Comparison of ENCODE assay signal across 2 cellular contexts in genomic region chr2:197555467-197555866, GRCh38.
TF ChIP-seq lines count a peak whose summit lies in the region.

No MANE protein-coding gene starts in this region.

TF ChIP-seq in IMR-90, 13 proteins besides CTCF, POLR2A, EP300 and RAD21:
- TF ChIP-seq BHLHE40 (IDR thresholded peaks at IDR 0.05; ENCODE audit: low read depth, low read length), result no peak
- TF ChIP-seq FOS (IDR thresholded peaks at IDR 0.05; ENCODE audit: low read depth, low read length), result no peak
- peak; percentile 29; the same call in 1 of the 2 replicates for TF ChIP-seq MAFK (IDR thresholded peaks at IDR 0.05; ENCODE audit: low read depth, low read length)
- TF ChIP-seq CHD1 (IDR thresholded peaks at IDR 0.05; ENCODE audit: low read depth, low read length), result no peak
- TF ChIP-seq NFE2L2 (IDR thresholded peaks at IDR 0.05; ENCODE audit: low read depth, low read length), result no peak
TF ChIP-seq in IMR-90: peak in this region for 1.

TF ChIP-seq in K562, 482 proteins besides CTCF, POLR2A, EP300 and RAD21:
- TF ChIP-seq C11orf30 (IDR thresholded peaks at IDR 0.05; ENCODE audit: low read depth), result 0 out of 2 replicates have a peak, but pooled peaks have one; percentile 23
- no peak for TF ChIP-seq SIN3A (IDR thresholded peaks at IDR 0.05; ENCODE audit: borderline replicate concordance in 2 of 2, control insufficient read depth in 1 of 2, low read depth in 2 of 2, low read length in 2 of 2)
- no peak for TF ChIP-seq RREB1 (CRISPR knock-in tag; IDR thresholded peaks at IDR 0.05)
- no peak for TF ChIP-seq NKRF (IDR thresholded peaks at IDR 0.05; ENCODE audit: borderline replicate concordance)
- no peak for TF ChIP-seq ZNF133 (CRISPR knock-in tag; IDR thresholded peaks at IDR 0.05)
